In the genomic region with DNA sequence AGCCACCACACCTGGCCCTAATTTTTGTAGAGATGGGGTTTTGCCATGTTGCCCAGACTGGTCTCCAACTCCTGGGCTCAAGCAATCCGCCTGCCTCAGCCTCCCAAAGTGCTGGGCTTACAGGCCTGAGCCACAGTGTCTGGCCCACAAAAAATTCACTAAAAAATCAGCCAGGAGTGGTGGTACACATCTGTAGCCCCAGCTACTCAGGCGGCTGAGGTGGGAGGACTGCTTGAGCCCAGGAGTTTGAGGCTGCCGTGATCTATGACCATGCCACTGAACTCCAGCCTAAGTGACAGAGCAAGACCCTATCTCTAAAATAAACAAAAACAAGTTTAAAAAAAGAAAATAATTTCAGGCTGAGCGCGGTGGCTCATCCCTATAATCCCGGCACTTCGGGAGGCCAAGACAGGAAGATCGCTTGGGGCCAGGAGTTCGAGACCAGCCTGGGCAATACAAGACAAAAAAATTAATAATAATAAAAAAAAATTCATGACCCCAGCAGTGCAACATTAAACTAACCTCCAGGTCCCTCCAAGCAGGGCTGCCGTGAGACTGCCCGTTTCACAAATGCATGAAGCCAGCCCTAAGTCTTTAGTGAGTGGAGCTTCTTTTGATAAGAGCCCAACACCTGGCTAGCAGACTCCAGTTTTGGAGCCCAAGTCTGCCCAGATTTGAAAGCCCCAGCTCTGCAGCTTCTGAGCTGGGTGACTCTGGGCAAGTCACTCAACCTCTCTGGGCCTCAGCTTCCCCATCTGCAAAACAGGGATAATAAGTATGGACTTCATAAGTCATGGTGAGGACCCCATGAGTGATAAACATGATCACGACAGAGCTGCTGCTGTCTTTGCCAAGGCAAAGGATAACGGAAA, we compare ENCODE assay signal across 9 cellular contexts. TPM values are rescaled to one million over a fixed set of nuclear protein-coding genes. Genes with fewer than 3 reads are reported as not detected.
A peak's percentile ranks its signal among the peaks of the same experiment; 100 is the strongest.
DNase-seq lines count a peak whose midpoint lies in the region; ATAC-seq and TF ChIP-seq lines count a peak whose summit lies in the region.
"Had no signal": no experiment of that assay in that cellular context is flagged by ENCODE, and none has a peak within 500 bp of the region (broad histone marks: within the 10 kb centered on the region; RNA-seq: fewer than 3 reads in every experiment).

No MANE protein-coding gene starts in this region.

- 72 to 87% methylated on average over 10 to 12 of the region's 13 CpGs for WGBS in transverse colon (ENCODE audit: low coverage in 1 of 2), 2 donors

- peak overlapping the region; percentile 93 for H3K4me3 Mint-ChIP-seq in activated naive CD4-positive, alpha-beta T cell treated with anti-CD3 and anti-CD28 coated beads for 36 hours
- H3K4me3 Mint-ChIP-seq in memory B cell = peak overlapping the region; percentile 94

- H3K27me3 Mint-ChIP-seq in activated naive CD4-positive, alpha-beta T cell treated with anti-CD3 and anti-CD28 coated beads for 36 hours (ENCODE audit: low read depth) = no peaks in the 10 kb centered on the region
- no peaks in the 10 kb centered on the region for H3K27me3 Mint-ChIP-seq in memory B cell

- H3K4me1 Mint-ChIP-seq in activated naive CD4-positive, alpha-beta T cell treated with anti-CD3 and anti-CD28 coated beads for 36 hours (ENCODE audit: low read depth) = peaks cover 46% of the 10 kb centered on the region
- H3K4me1 Mint-ChIP-seq in memory B cell = peaks cover 38% of the 10 kb centered on the region

- TF ChIP-seq CTCF in astrocyte of the spinal cord (IDR thresholded peaks at IDR 0.05; ENCODE audit: low read depth, low read length) (no peak), transverse colon (IDR thresholded peaks at IDR 0.05) (no peak)

- in situ Hi-C loops in astrocyte of the spinal cord (cut with HindIII; ENCODE audit: low sequenced_read_pairs) = no loop called here
- in situ Hi-C loops in transverse colon (cut with MboI; ENCODE audit: low pct_ligation_motif_present in 1 of 4, low pct_unique_long_range_greater_than_20kb in 1 of 4, low sequenced_read_pairs in 3 of 4) = no loop called here

- no peak for TF ChIP-seq EP300 in transverse colon (IDR thresholded peaks at IDR 0.05; ENCODE audit: low read depth)

- CTCF ChIA-PET in activated naive CD4-positive, alpha-beta T cell treated with anti-CD3 and anti-CD28 coated beads for 36 hours (lab: Charles Lee) = interaction anchor here (0.6 to 3.2 kb wide), 3 partner anchors 24 to 221 kb away, joined by 4 to 14 read pairs (median 7); no protein-coding TSS in a partner anchor

- peaks cover 62% of the 10 kb centered on the region for H3K36me3 Mint-ChIP-seq in activated naive CD4-positive, alpha-beta T cell treated with anti-CD3 and anti-CD28 coated beads for 36 hours (ENCODE audit: low read depth)
- no peaks in the 10 kb centered on the region for H3K36me3 Mint-ChIP-seq in memory B cell
- H3K36me3 Mint-ChIP-seq: brain had no signal

- ATAC-seq in memory B cell (ENCODE audit: low read depth) = no peak
- ATAC-seq in GM19023 (IDR thresholded peaks at IDR 0.05; ENCODE audit: unreplicated experiment) = no peak

- intact Hi-C loops in activated naive CD4-positive, alpha-beta T cell treated with anti-CD3 and anti-CD28 coated beads for 36 hours (cut with micrococcal nuclease) = loop anchor here (5.0 kb wide), 3 partner anchors 529 to 901 kb away; partner anchors contain the start of gene CALR
- intact Hi-C loops in transverse colon (cut with DNase I; ENCODE audit: low total_unique reads) = no loop called here

- no peaks in the 10 kb centered on the region for H3K36me3 ChIP-seq in transverse colon

- H3K9me3 ChIP-seq in transverse colon = no peaks in the 10 kb centered on the region

- H3K4me3 ChIP-seq in astrocyte of the spinal cord (ENCODE audit: low read depth, low read length) = peak overlapping the region; percentile 95
- H3K4me3 ChIP-seq in transverse colon = peak overlapping the region in 3 of 4 donors; percentile 82 to 97 (median 83)

- no peaks in the 10 kb centered on the region for H3K27me3 ChIP-seq in transverse colon

- no peak for TF ChIP-seq POLR2A in transverse colon (IDR thresholded peaks at IDR 0.05)

- DNase-seq in activated naive CD4-positive, alpha-beta T cell treated with anti-CD3 and anti-CD28 coated beads for 36 hours = no peak
- DNase-seq in activated naive CD4-positive, alpha-beta T cell treated with anti-CD3 and anti-CD28 coated beads, Interleukin-2, amount 50 U/mL, for 16 hours = no peak
- DNase-seq in astrocyte of the spinal cord (ENCODE audit: low read depth, low spot score) (peak; percentile 45), memory B cell (ENCODE audit: low spot score in 2 of 2) (peak in 1 of 2 donors; percentile 18), transverse colon (no peak), NCI-H1105 (lab: John Stamatoyannopoulos, UW) (no peak), SIG-M5 (lab: John Stamatoyannopoulos, UW) (no peak)

- peak overlapping the region; percentile 99 to 100 (median 100) for H3K27ac ChIP-seq in transverse colon

- H3K27ac Mint-ChIP-seq in activated naive CD4-positive, alpha-beta T cell treated with anti-CD3 and anti-CD28 coated beads for 36 hours = peak overlapping the region; percentile 99
- peak overlapping the region; percentile 99 for H3K27ac Mint-ChIP-seq in memory B cell

- H3K9me3 Mint-ChIP-seq in activated naive CD4-positive, alpha-beta T cell treated with anti-CD3 and anti-CD28 coated beads for 36 hours = no peaks in the 10 kb centered on the region
- no peaks in the 10 kb centered on the region for H3K9me3 Mint-ChIP-seq in memory B cell

- H3K4me1 ChIP-seq in transverse colon = peaks cover 30 to 79% (median 59%) of the 10 kb centered on the region in 4 donors

RNA-seq across cellular contexts. Expression of gene NANOS3, which starts 38.6 kb away (rescaled TPM):
- under 1 TPM; 0.55 to 0.74 TPM for total RNA-seq in activated naive CD4-positive, alpha-beta T cell treated with anti-CD3 and anti-CD28 coated beads for 36 hours
- not detected for total RNA-seq in transverse colon

RNA-seq across cellular contexts. Expression of gene ZSWIM4, which starts 43.1 kb away (rescaled TPM):
- total RNA-seq in activated naive CD4-positive, alpha-beta T cell treated with anti-CD3 and anti-CD28 coated beads for 36 hours = 1 to 10 TPM; 6.7 to 7.1 TPM
- total RNA-seq in transverse colon = 1 to 10 TPM; 2.3 to 5.1 (median 2.9) TPM
